In genomic region chr16:67872631-67873434, GRCh38 we compare ENCODE assay signal across 1 cellular context.
TF ChIP-seq lines count a peak whose summit lies in the region.

TSS of gene EDC4 (plus strand) at chr16:67873052. CDS start at chr16:67873262, 210 bp downstream.

TF ChIP-seq in HEK293, 187 proteins besides CTCF, POLR2A, EP300 and RAD21 (continued from another document and continues in another):
- TF ChIP-seq TSHZ1 (tag by site-specific recombination; IDR thresholded peaks at IDR 0.05; ENCODE audit: borderline replicate concordance) (no peak; the same call in 1 of the 2 replicates), ZNF510 (tag by site-specific recombination; IDR thresholded peaks at IDR 0.05; ENCODE audit: insufficient replicate concordance) (no peak), ZNF391 (tag by site-specific recombination; IDR thresholded peaks at IDR 0.05; ENCODE audit: borderline replicate concordance, low read depth) (peak; percentile 92), ZNF571 (tag by site-specific recombination; IDR thresholded peaks at IDR 0.05) (no peak), ZSCAN16 (tag by site-specific recombination; IDR thresholded peaks at IDR 0.05) (0 out of 2 replicates have a peak, but pooled peaks have one; percentile 42), TCF7L2 (IDR thresholded peaks at IDR 0.05; ENCODE audit: borderline replicate concordance, low read depth, low read length) (no peak), ZNF513 (tag by site-specific recombination; IDR thresholded peaks at IDR 0.05) (peak; percentile 47; the same call in 1 of the 2 replicates), ZNF558 (tag by site-specific recombination; IDR thresholded peaks at IDR 0.05) (no peak), ZNF626 (tag by site-specific recombination; IDR thresholded peaks at IDR 0.05) (0 out of 2 replicates have a peak, but pooled peaks have one; percentile 66), ZNF221 (tag by site-specific recombination; IDR thresholded peaks at IDR 0.05; ENCODE audit: borderline replicate concordance) (0 out of 2 replicates have a peak, but pooled peaks have one; percentile 31), ZNF112 (tag by site-specific recombination; IDR thresholded peaks at IDR 0.05) (no peak), ZNF324 (tag by site-specific recombination; IDR thresholded peaks at IDR 0.05) (0 out of 2 replicates have a peak, but pooled peaks have one; percentile 50), ZSCAN4 (tag by site-specific recombination; IDR thresholded peaks at IDR 0.05) (no peak), ZNF843 (tag by site-specific recombination; IDR thresholded peaks at IDR 0.05) (peak; percentile 80), PRDM2 (tag by site-specific recombination; IDR thresholded peaks at IDR 0.05; ENCODE audit: borderline replicate concordance) (0 out of 2 replicates have a peak, but pooled peaks have one; percentile 33), ZBTB17 (tag by site-specific recombination; IDR thresholded peaks at IDR 0.05) (0 out of 2 replicates have a peak, but pooled peaks have one; percentile 21), ZNF19 (tag by site-specific recombination; IDR thresholded peaks at IDR 0.05; ENCODE audit: low read depth) (no peak), ZFP37 (tag by site-specific recombination; IDR thresholded peaks at IDR 0.05) (0 out of 2 replicates have a peak, but pooled peaks have one; percentile 81), ZNF354C (tag by site-specific recombination; IDR thresholded peaks at IDR 0.05; ENCODE audit: borderline replicate concordance, low read depth) (no peak), ZNF596 (tag by site-specific recombination; IDR thresholded peaks at IDR 0.05) (0 out of 2 replicates have a peak, but pooled peaks have one; percentile 15), ZNF621 (tag by site-specific recombination; IDR thresholded peaks at IDR 0.05) (no peak), PRDM6 (tag by site-specific recombination; IDR thresholded peaks at IDR 0.05) (no peak), AEBP2 (tag by site-specific recombination; IDR thresholded peaks at IDR 0.05; ENCODE audit: borderline replicate concordance) (no peak), GLIS1 (tag by site-specific recombination; IDR thresholded peaks at IDR 0.05) (peak; percentile 60), SP3 (tag by site-specific recombination; IDR thresholded peaks at IDR 0.05) (peak; percentile 86), OVOL3 (tag by site-specific recombination; IDR thresholded peaks at IDR 0.05) (no peak), ZNF138 (tag by site-specific recombination; IDR thresholded peaks at IDR 0.05; ENCODE audit: borderline replicate concordance) (no peak), KLF9 (tag by site-specific recombination; IDR thresholded peaks at IDR 0.05; ENCODE audit: low read depth) (peak; percentile 95), ZNF132 (tag by site-specific recombination; IDR thresholded peaks at IDR 0.05; ENCODE audit: borderline replicate concordance) (no peak), ZNF629 (tag by site-specific recombination; IDR thresholded peaks at IDR 0.05) (peak; percentile 56), HOXC10 (CRISPR knock-in tag; IDR thresholded peaks at IDR 0.05) (0 out of 2 replicates have a peak, but pooled peaks have one; percentile 74), ATF2 (tag by site-specific recombination; IDR thresholded peaks at IDR 0.05; ENCODE audit: low read depth) (no peak), ZXDB (tag by site-specific recombination; IDR thresholded peaks at IDR 0.05) (peak; percentile 94), ZEB2 (tag by site-specific recombination; IDR thresholded peaks at IDR 0.05) (peak; percentile 68), ZNF214 (tag by site-specific recombination; IDR thresholded peaks at IDR 0.05; ENCODE audit: borderline replicate concordance) (no peak), ZNF624 (tag by site-specific recombination; IDR thresholded peaks at IDR 0.05) (no peak), MZF1 (tag by site-specific recombination; IDR thresholded peaks at IDR 0.05; ENCODE audit: borderline replicate concordance) (peak; percentile 40), ZNF501 (tag by site-specific recombination; IDR thresholded peaks at IDR 0.05) (peak; percentile 93), ZNF211 (tag by site-specific recombination; IDR thresholded peaks at IDR 0.05; ENCODE audit: low read depth) (no peak), ZBTB49 (tag by site-specific recombination; IDR thresholded peaks at IDR 0.05; ENCODE audit: low read depth) (no peak), ZNF239 (tag by site-specific recombination; IDR thresholded peaks at IDR 0.05) (peak; percentile 50; the same call in 1 of the 2 replicates), ZNF169 (tag by site-specific recombination; IDR thresholded peaks at IDR 0.05) (no peak), ZNF549 (tag by site-specific recombination; IDR thresholded peaks at IDR 0.05) (no peak), ZNF248 (tag by site-specific recombination; IDR thresholded peaks at IDR 0.05) (no peak)
